In the genomic region with DNA sequence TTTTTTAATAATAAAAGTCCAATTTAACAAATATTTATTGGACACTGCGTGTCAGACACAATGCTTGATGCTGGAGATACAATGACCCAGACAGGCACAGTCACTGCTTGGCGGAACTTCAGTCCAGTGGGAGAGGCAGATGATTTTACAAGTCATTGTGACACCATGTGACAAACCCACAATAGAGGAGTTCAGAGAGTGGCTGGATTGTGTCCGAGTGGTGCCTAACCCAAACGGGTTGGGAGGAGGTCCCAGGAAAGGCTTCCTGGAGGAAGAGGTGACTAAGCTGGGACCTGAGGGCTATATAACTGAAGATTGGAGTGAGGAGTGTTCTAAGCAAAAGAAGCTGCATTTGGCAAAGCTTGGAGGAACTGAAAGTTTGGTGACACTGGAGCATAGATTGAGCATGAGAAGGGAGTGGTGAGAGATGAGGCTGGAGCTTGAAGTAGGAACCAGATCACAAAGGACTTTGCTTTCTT, we compare ENCODE assay signal across 1 cellular context.
TF ChIP-seq lines count a peak whose summit lies in the region.

No MANE protein-coding gene starts in this region.

TF ChIP-seq in GM12878, 131 proteins besides CTCF, POLR2A, EP300 and RAD21 (continued from another document):
- TF ChIP-seq, protein P1, sequence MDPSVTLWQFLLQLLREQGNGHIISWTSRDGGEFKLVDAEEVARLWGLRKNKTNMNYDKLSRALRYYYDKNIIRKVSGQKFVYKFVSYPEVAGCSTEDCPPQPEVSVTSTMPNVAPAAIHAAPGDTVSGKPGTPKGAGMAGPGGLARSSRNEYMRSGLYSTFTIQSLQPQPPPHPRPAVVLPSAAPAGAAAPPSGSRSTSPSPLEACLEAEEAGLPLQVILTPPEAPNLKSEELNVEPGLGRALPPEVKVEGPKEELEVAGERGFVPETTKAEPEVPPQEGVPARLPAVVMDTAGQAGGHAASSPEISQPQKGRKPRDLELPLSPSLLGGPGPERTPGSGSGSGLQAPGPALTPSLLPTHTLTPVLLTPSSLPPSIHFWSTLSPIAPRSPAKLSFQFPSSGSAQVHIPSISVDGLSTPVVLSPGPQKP (IDR thresholded peaks at IDR 0.05; ENCODE audit: low read depth, low read length) = no peak
- TF ChIP-seq CREB1 (IDR thresholded peaks at IDR 0.05; ENCODE audit: low read depth) = no peak
- TF ChIP-seq, protein P2, sequence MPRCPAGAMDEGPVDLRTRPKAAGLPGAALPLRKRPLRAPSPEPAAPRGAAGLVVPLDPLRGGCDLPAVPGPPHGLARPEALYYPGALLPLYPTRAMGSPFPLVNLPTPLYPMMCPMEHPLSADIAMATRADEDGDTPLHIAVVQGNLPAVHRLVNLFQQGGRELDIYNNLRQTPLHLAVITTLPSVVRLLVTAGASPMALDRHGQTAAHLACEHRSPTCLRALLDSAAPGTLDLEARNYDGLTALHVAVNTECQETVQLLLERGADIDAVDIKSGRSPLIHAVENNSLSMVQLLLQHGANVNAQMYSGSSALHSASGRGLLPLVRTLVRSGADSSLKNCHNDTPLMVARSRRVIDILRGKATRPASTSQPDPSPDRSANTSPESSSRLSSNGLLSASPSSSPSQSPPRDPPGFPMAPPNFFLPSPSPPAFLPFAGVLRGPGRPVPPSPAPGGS (IDR thresholded peaks at IDR 0.05; ENCODE audit: borderline replicate concordance, insufficient read depth, low read depth, low read length, poor library complexity, severe bottlenecking) = no peak
- no peak for TF ChIP-seq NFXL1 (IDR thresholded peaks at IDR 0.05; ENCODE audit: borderline replicate concordance)
- TF ChIP-seq IKZF2 (IDR thresholded peaks at IDR 0.05) = peak; percentile 83 to 84
- TF ChIP-seq, protein P3, sequence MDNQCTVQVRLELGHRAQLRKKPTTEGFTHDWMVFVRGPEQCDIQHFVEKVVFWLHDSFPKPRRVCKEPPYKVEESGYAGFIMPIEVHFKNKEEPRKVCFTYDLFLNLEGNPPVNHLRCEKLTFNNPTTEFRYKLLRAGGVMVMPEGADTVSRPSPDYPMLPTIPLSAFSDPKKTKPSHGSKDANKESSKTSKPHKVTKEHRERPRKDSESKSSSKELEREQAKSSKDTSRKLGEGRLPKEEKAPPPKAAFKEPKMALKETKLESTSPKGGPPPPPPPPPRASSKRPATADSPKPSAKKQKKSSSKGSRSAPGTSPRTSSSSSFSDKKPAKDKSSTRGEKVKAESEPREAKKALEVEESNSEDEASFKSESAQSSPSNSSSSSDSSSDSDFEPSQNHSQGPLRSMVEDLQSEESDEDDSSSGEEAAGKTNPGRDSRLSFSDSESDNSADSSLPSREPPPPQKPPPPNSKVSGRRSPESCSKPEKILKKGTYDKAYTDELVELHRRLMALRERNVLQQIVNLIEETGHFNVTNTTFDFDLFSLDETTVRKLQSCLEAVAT (IDR thresholded peaks at IDR 0.05) = 0 out of 2 replicates have a peak, but pooled peaks have one; percentile 34
- TF ChIP-seq NBN (IDR thresholded peaks at IDR 0.05) = peak; percentile 83
- TF ChIP-seq ZNF24 (IDR thresholded peaks at IDR 0.05) = no peak
- TF ChIP-seq NFYA (IDR thresholded peaks at IDR 0.05; ENCODE audit: borderline replicate concordance, low read depth, low read length) = no peak
